16 cellular contexts compared by ENCODE assay signal in the genomic region with DNA sequence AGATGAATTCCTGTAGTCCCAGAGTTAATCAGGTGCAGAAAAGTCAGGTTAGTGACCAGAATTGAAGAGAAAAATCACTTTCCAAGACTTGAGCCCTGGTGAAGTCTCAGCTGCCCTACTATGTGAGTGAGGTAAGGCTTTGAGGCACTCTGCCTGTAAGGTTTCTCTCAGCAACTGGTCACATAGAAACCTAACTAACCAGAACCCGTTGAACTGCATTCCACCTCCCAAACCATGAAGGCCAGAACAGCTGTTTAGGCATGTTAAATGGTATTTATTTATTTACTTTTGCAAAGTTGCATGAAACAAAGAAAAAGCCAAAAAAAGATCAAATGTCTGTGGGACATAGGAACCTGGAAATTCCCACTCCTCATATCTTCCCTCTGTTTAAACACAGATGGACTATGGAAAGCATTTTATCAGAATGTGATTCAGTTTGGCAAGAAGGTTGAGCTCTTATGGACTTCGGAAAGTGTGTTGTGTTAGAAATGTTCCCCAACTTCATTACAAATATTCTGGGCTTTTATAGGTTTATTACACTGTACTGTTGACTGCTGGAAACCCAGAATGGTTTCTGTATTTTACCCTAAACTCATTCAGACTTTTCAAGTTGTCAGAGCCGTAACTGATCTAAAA. TPM values are rescaled to one million over a fixed set of nuclear protein-coding genes. Genes with fewer than 3 reads are reported as not detected.
DNase-seq lines count a peak whose midpoint lies in the region; ATAC-seq and TF ChIP-seq lines count a peak whose summit lies in the region.
"Had no signal": no experiment of that assay in that cellular context is flagged by ENCODE, and none has a peak within 500 bp of the region (broad histone marks: within the 10 kb centered on the region; RNA-seq: fewer than 3 reads in every experiment).

No MANE protein-coding gene starts in this region.

- H3K4me1 ChIP-seq in urinary bladder (ENCODE audit: insufficient read depth) (no peaks in the 10 kb centered on the region), suprapubic skin (peaks cover 3% of the 10 kb centered on the region), HAP-1 (no peaks in the 10 kb centered on the region)
- H3K4me1 ChIP-seq: ascending aorta had no signal

- H3K9me3 Mint-ChIP-seq in mesothelial cell of epicardium, result no peaks in the 10 kb centered on the region
- H3K9me3 Mint-ChIP-seq: stimulated activated naive CD8-positive, alpha-beta T cell treated with anti-CD3 and anti-CD28 coated beads, Interleukin-15, amount 100 ng/mL, for 72 hours; T-cell had no signal

- no peak for TF ChIP-seq EP300 in suprapubic skin (IDR thresholded peaks at IDR 0.05)

- H3K36me3 ChIP-seq in urinary bladder (ENCODE audit: insufficient read depth) (no peaks in the 10 kb centered on the region), suprapubic skin (no peaks in the 10 kb centered on the region), HAP-1 (replicated peaks) (no peaks in the 10 kb centered on the region)
- H3K36me3 ChIP-seq: ascending aorta, WERI-Rb-1 had no signal

- no peaks in the 10 kb centered on the region for H3K27me3 Mint-ChIP-seq in mesothelial cell of epicardium (ENCODE audit: low read depth)

- in situ Hi-C loops in HAP-1 (cut with MboI; ENCODE audit: low sequenced_read_pairs), result no loop called here

- intact Hi-C loops in Right ventricle myocardium superior (cut with DNase I) (no loop called here), Right ventricle myocardium inferior (cut with DNase I) (no loop called here)

- no peaks in the 10 kb centered on the region for H3K27me3 ChIP-seq in suprapubic skin
- H3K27me3 ChIP-seq in HAP-1 (ENCODE audit: low read depth), result peaks cover 4% of the 10 kb centered on the region; the same call in 1 of the 2 replicates
- H3K27me3 ChIP-seq: ascending aorta had no signal

- DNase-seq in Right ventricle myocardium superior (no peak), Right ventricle myocardium inferior (ENCODE audit: missing footprints) (no peak), epithelial cell of proximal tubule (ENCODE audit: low read depth) (no peak), mesothelial cell of epicardium (ENCODE audit: low spot score in 2 of 2, unreplicated experiment in 2 of 2) (no peak), suprapubic skin (ENCODE audit: low spot score in 2 of 2) (no peak), NCI-H2107 (lab: John Stamatoyannopoulos, UW) (no peak), HAP-1 (ENCODE audit: low spot score in 2 of 2) (no peak)
- DNase-seq: NCI-H1436; nucleus accumbens; stimulated activated naive CD8-positive, alpha-beta T cell treated with anti-CD3 and anti-CD28 coated beads, Interleukin-15, amount 100 ng/mL, for 72 hours; T-cell; WERI-Rb-1 had no signal

- H3K4me1 Mint-ChIP-seq in mesothelial cell of epicardium, result peaks cover 45% of the 10 kb centered on the region
- H3K4me1 Mint-ChIP-seq: stimulated activated naive CD8-positive, alpha-beta T cell treated with anti-CD3 and anti-CD28 coated beads, Interleukin-15, amount 100 ng/mL, for 72 hours; T-cell had no signal

- H3K9me3 ChIP-seq in suprapubic skin (no peaks in the 10 kb centered on the region), HAP-1 (no peaks in the 10 kb centered on the region)
- H3K9me3 ChIP-seq: ascending aorta had no signal

- ATAC-seq in Right ventricle myocardium superior (ENCODE audit: poor library complexity) (peak; percentile 27), Right ventricle myocardium inferior (no peak)
- ATAC-seq: stimulated activated naive CD8-positive, alpha-beta T cell treated with anti-CD3 and anti-CD28 coated beads, Interleukin-15, amount 100 ng/mL, for 72 hours; T-cell had no signal

- H3K27ac Mint-ChIP-seq in mesothelial cell of epicardium, result peak overlapping the region; percentile 83
- H3K27ac Mint-ChIP-seq: stimulated activated naive CD8-positive, alpha-beta T cell treated with anti-CD3 and anti-CD28 coated beads, Interleukin-15, amount 100 ng/mL, for 72 hours; T-cell had no signal

- no peaks in the 10 kb centered on the region for H3K36me3 Mint-ChIP-seq in mesothelial cell of epicardium

- no peak for TF ChIP-seq CTCF in epithelial cell of proximal tubule (conservative IDR thresholded peaks at IDR 0.05; ENCODE audit: low read depth, low read length)
- TF ChIP-seq CTCF in mesothelial cell of epicardium (IDR thresholded peaks at IDR 0.05; ENCODE audit: unreplicated experiment), result no peak
- no peak for TF ChIP-seq CTCF in suprapubic skin (IDR thresholded peaks at IDR 0.05)

- H3K4me3 ChIP-seq in epithelial cell of proximal tubule (ENCODE audit: low read depth, low read length), result peak overlapping the region; percentile 45
- no peak overlapping the region for H3K4me3 ChIP-seq in urinary bladder (ENCODE audit: low read depth, low read length)
- H3K4me3 ChIP-seq in suprapubic skin, result no peak overlapping the region
- no peak overlapping the region for H3K4me3 ChIP-seq in HAP-1
- H3K4me3 ChIP-seq: ascending aorta had no signal

- TF ChIP-seq POLR2A in suprapubic skin (IDR thresholded peaks at IDR 0.05), result no peak

- 35% methylated on average over 3 of the region's 3 CpGs for WGBS in urinary bladder
- WGBS in suprapubic skin, result 41% methylated on average over 3 of the region's 3 CpGs

- peak overlapping the region; percentile 50 for H3K27ac ChIP-seq in urinary bladder (ENCODE audit: low read depth)
- H3K27ac ChIP-seq in suprapubic skin, result no peak overlapping the region
- H3K27ac ChIP-seq: ascending aorta, WERI-Rb-1 had no signal

- H3K4me3 Mint-ChIP-seq in mesothelial cell of epicardium, result no peak overlapping the region
- H3K4me3 Mint-ChIP-seq: stimulated activated naive CD8-positive, alpha-beta T cell treated with anti-CD3 and anti-CD28 coated beads, Interleukin-15, amount 100 ng/mL, for 72 hours; T-cell had no signal

RNA-seq across cellular contexts. Expression of gene GPR85, which starts 12.8 kb away (rescaled TPM):
- total RNA-seq in Right ventricle myocardium superior, result 0.59 TPM
- total RNA-seq in Right ventricle myocardium inferior, result 0.62 TPM
- total RNA-seq in epithelial cell of proximal tubule, result 0.22 TPM in 1 of 2 replicates, not detected in the other
- 1.8 to 2.2 TPM (median 2.1 TPM) in 3 replicates for total RNA-seq in mesothelial cell of epicardium
- 15.3 TPM for total RNA-seq in urinary bladder
- 1.4 TPM for polyA plus RNA-seq in urinary bladder
- under 1 TPM in 3 of 4 donors, not detected in 1; 0.13 to 0.40 (median 0.17) TPM for total RNA-seq in suprapubic skin
- total RNA-seq: activated CD8-positive, alpha-beta memory T cell treated with anti-CD3 and anti-CD28 coated beads for 36 hours; ascending aorta; NCI-H460; T-cell had no signal

RNA-seq across cellular contexts. Expression of gene SMIM30, which starts 19.0 kb away (rescaled TPM):
- total RNA-seq in Right ventricle myocardium superior (118 TPM), Right ventricle myocardium inferior (117 TPM), epithelial cell of proximal tubule (43.3 and 51.9 TPM in 2 replicates), mesothelial cell of epicardium (39.0 to 39.9 TPM (median 39.2 TPM) in 3 replicates), urinary bladder (97.5 TPM), suprapubic skin (10 to 100 TPM; 12.7 to 24.3 (median 18.0) TPM)
- 43.5 TPM for polyA plus RNA-seq in urinary bladder
